Comparison of ENCODE assay signal across 33 cellular contexts in genomic region chr11:125215951-125216350, GRCh38. TPM values are rescaled to one million over a fixed set of nuclear protein-coding genes. Genes with fewer than 3 reads are reported as not detected.
DNase-seq lines count a peak whose midpoint lies in the region; ATAC-seq and TF ChIP-seq lines count a peak whose summit lies in the region.
"Had no signal": no experiment of that assay in that cellular context is flagged by ENCODE, and none has a peak within 500 bp of the region (broad histone marks: within the 10 kb centered on the region; RNA-seq: fewer than 3 reads in every experiment).

No MANE protein-coding gene starts in this region.

- no peak overlapping the region for H2BK5ac ChIP-seq in neuronal stem cell (ENCODE audit: low read length)

- ATAC-seq in GM18519 (IDR thresholded peaks at IDR 0.05; ENCODE audit: low FRiP score, unreplicated experiment) = no peak
- ATAC-seq: activated CD8-positive, alpha-beta memory T cell treated with anti-CD3 and anti-CD28 coated beads, Interleukin-2, amount 10 ng/mL, durations not matched to agents 7 days and 5 days; activated T-cell treated with anti-CD3 and anti-CD28 coated beads, Interleukin-2, amount 50 U/mL, for 4 hours; GM12878; left lung; natural killer cell; pancreas; stimulated activated effector memory CD8-positive, alpha-beta T cell treated with anti-CD3 and anti-CD28 coated beads, Interleukin-12 subunit alpha, Interleukin-12 subunit beta, amount 100 ng/mL, for 72 hours had no signal

- H4K8ac ChIP-seq in neuronal stem cell (ENCODE audit: low read depth, low read length) = no peak overlapping the region

- H3K23ac ChIP-seq in neuronal stem cell (ENCODE audit: low read depth, low read length, poor library complexity) = no peak overlapping the region

- peak overlapping the region; percentile 7 for H2BK15ac ChIP-seq in neuronal stem cell (ENCODE audit: low read length)

- TF ChIP-seq POLR2A in uterus (IDR thresholded peaks at IDR 0.05) = no peak

- no peaks in the 10 kb centered on the region for H3K9me3 ChIP-seq in neuronal stem cell (replicated peaks in 1 of 2; ENCODE audit: control insufficient read depth in 2 of 2, insufficient read depth in 1 of 2, low read depth in 1 of 2, low read length in 2 of 2)
- no peaks in the 10 kb centered on the region for H3K9me3 ChIP-seq in uterus
- H3K9me3 ChIP-seq: left lung, pancreas, transverse colon had no signal

- WGBS in neuronal stem cell (ENCODE audit: extremely low coverage in 2 of 2, insufficient read length in 2 of 2, insufficient replicate concordance in 1 of 2), 2 donors = no CpG with 5 or more reads among the region's 6 CpGs

- H3K27me3 ChIP-seq in neuronal stem cell (ENCODE audit: control insufficient read depth in 3 of 3, insufficient read depth in 3 of 3, low read depth in 1 of 3, low read length in 3 of 3) (no peaks in the 10 kb centered on the region), uterus (no peaks in the 10 kb centered on the region)
- H3K27me3 ChIP-seq: pancreas, transverse colon had no signal

- H3K27ac ChIP-seq in neuronal stem cell (replicated peaks; ENCODE audit: low read length) = no peak overlapping the region
- H3K27ac ChIP-seq in uterus = peak overlapping the region; percentile 38 to 68
- H3K27ac ChIP-seq: 22Rv1, C4-2B, pancreas had no signal

- no peak overlapping the region for H3K4me2 ChIP-seq in neuronal stem cell (ENCODE audit: insufficient read depth, low read length, poor library complexity, severe bottlenecking)

- peaks cover 0 to 3% of the 10 kb centered on the region in 2 donors for H3K36me3 ChIP-seq in neuronal stem cell (replicated peaks in 1 of 2; ENCODE audit: control insufficient read depth in 2 of 2, insufficient read depth in 2 of 2, low read length in 2 of 2)
- H3K36me3 ChIP-seq in uterus = no peaks in the 10 kb centered on the region
- H3K36me3 ChIP-seq: left lung, pancreas, transverse colon had no signal

- no peak overlapping the region for H2AFZ ChIP-seq in neuronal stem cell (ENCODE audit: low read length)

- H3K4me3 ChIP-seq in neuronal stem cell (ENCODE audit: low read length in 2 of 2) (no peak overlapping the region), uterus (no peak overlapping the region)
- H3K4me3 ChIP-seq: GM12878, left lung, pancreas, transverse colon had no signal

- DNase-seq in NOMO-1 treated with DMSO at 0.1 percent for 48 hours (lab: John Stamatoyannopoulos, UW; ENCODE audit: unreplicated experiment) (peak; percentile 37), NOMO-1 treated with dmso at 0.1 percent for 144 hours (lab: John Stamatoyannopoulos, UW; ENCODE audit: unreplicated experiment) (no peak), iris pigment epithelial cell (ENCODE audit: low read depth) (peak; percentile 37), neuronal stem cell (ENCODE audit: low spot score) (no peak), uterus (no peak), NCI-H1436 (lab: John Stamatoyannopoulos, UW) (no peak)
- no peak for DNase-seq in stimulated activated CD4-positive, alpha-beta T cell treated with anti-CD3 and anti-CD28 coated beads, Interleukin-1b, Interleukin-23, amount 100 ng/mL, for 48 hours
- DNase-seq: activated CD8-positive, alpha-beta memory T cell treated with anti-CD3 and anti-CD28 coated beads, Interleukin-2, amount 10 ng/mL, durations not matched to agents 7 days and 5 days; activated gamma-delta T cell; activated naive CD8-positive, alpha-beta T cell treated with anti-CD3 and anti-CD28 coated beads, Interleukin-2, amount 10 ng/mL, durations not matched to agents 7 days and 5 days; activated T-cell treated with anti-CD3 and anti-CD28 coated beads, Interleukin-2, amount 50 U/mL, for 4 hours; caudate nucleus; COR-L47; cortex of kidney; effector memory CD4-positive, alpha-beta T cell; glutamatergic neuron; islet precursor cell; left lung; natural killer cell; NCI-H446; NCI-H774; pancreas; right cardiac atrium; RPMI8226; transverse colon had no signal

- H3K4me1 ChIP-seq in neuronal stem cell (ENCODE audit: control insufficient read depth in 2 of 2, insufficient read depth in 1 of 2, low read depth in 1 of 2, low read length in 2 of 2) (peaks cover 40 to 50% of the 10 kb centered on the region in 2 donors), uterus (peaks cover 0 to 8% of the 10 kb centered on the region in 2 donors)

- no peak for TF ChIP-seq CTCF in uterus (IDR thresholded peaks at IDR 0.05)

- H2BK120ac ChIP-seq in neuronal stem cell (ENCODE audit: low read depth, low read length) = no peak overlapping the region

- H3K9ac ChIP-seq in neuronal stem cell (ENCODE audit: low read depth, low read length, poor library complexity) = no peak overlapping the region

- no peak overlapping the region for H3K14ac ChIP-seq in neuronal stem cell (ENCODE audit: low read length)

- intact Hi-C loops in uterus (cut with DNase I; ENCODE audit: low total_unique reads) = no loop called here

- peaks cover 3% of the 10 kb centered on the region for H3K79me1 ChIP-seq in neuronal stem cell (ENCODE audit: low read depth, low read length)

- H3K4ac ChIP-seq in neuronal stem cell (ENCODE audit: low read length) = no peak overlapping the region

- peak overlapping the region; percentile 11 for H3K18ac ChIP-seq in neuronal stem cell (ENCODE audit: low read length)

- H4K91ac ChIP-seq in neuronal stem cell (ENCODE audit: low read depth, low read length, poor library complexity) = no peak overlapping the region

- no peak overlapping the region for H2BK12ac ChIP-seq in neuronal stem cell (ENCODE audit: low read length)

- no peak overlapping the region for H2AK5ac ChIP-seq in neuronal stem cell (ENCODE audit: low read depth, low read length)

RNA-seq across cellular contexts. Expression of gene PKNOX2, which starts 51.4 kb away (rescaled TPM):
- polyA plus RNA-seq in neuronal stem cell (2013, experiment 1 of 2) = 20.5 TPM
- 20.4 TPM for polyA plus RNA-seq in neuronal stem cell (2013, experiment 2 of 2)
- 10 to 100 TPM in 1 of 4 donors, 1 to 10 TPM in 2, under 1 TPM in 1; 0.29 to 22.7 (median 3.3) TPM for total RNA-seq in uterus
- total RNA-seq: activated CD8-positive, alpha-beta memory T cell treated with anti-CD3 and anti-CD28 coated beads, Interleukin-2, amount 10 ng/mL, durations not matched to agents 7 days and 5 days; activated naive CD8-positive, alpha-beta T cell treated with anti-CD3 and anti-CD28 coated beads, Interleukin-2, amount 10 ng/mL, durations not matched to agents 7 days and 5 days; epithelial cell of proximal tubule; GM12878; natural killer cell; OCI-LY7; T-helper 1 cell treated with Interleukin-12 subunit alpha and Interleukin-12 subunit beta and Interleukin-4 antibody, amounts not matched to agents 30 ng/mL and 1 ng/mL, for 36 hours had no signal
- polyA plus RNA-seq: GM12878 had no signal

Comparison
In these comparisons a context has a peak if more than half of its experiments do, and no peak if none do; other contexts are left out.
1. DNase-seq: peak in NOMO-1 treated with DMSO at 0.1 percent for 48 hours (single experiment) and iris pigment epithelial cell (single experiment); none in NOMO-1 treated with dmso at 0.1 percent for 144 hours (single experiment), neuronal stem cell (single experiment), uterus (0 of 2), NCI-H1436 (single experiment) and stimulated activated CD4-positive, alpha-beta T cell treated with anti-CD3 and anti-CD28 coated beads, Interleukin-1b, Interleukin-23, amount 100 ng/mL, for 48 hours (single experiment).